Comparison of ENCODE assay signal across 17 cellular contexts in genomic region chrX:25427873-25428555, GRCh38.
DNase-seq lines count a peak whose midpoint lies in the region; ATAC-seq and TF ChIP-seq lines count a peak whose summit lies in the region.
"Had no signal": no experiment of that assay in that cellular context is flagged by ENCODE, and none has a peak within 500 bp of the region (broad histone marks: within the 10 kb centered on the region; RNA-seq: fewer than 3 reads in every experiment).

No MANE protein-coding gene starts in this region.

- intact Hi-C loops in Right ventricle myocardium inferior (cut with DNase I): no loop called here

- peaks cover 0 to 3% (median 2%) of the 10 kb centered on the region in 3 experiments; a peak in 4 of 7 replicates for H3K36me3 Mint-ChIP-seq in H9 (ENCODE audit: insufficient read depth in 1 of 3, low read depth in 3 of 3)
- H3K36me3 Mint-ChIP-seq: activated naive CD8-positive, alpha-beta T cell treated with anti-CD3 and anti-CD28 coated beads, Interleukin-2, amount 10 ng/mL, durations not matched to agents 7 days and 5 days; naive thymus-derived CD4-positive, alpha-beta T cell had no signal

- H2AK5ac ChIP-seq in H9 (ENCODE audit: insufficient read length, low read length): no peak overlapping the region

- H3K4ac ChIP-seq in H9 (ENCODE audit: low read depth, low read length): no peak overlapping the region

- WGBS in H9 (ENCODE audit: extremely low coverage, insufficient read length, low lambda C conversion rate): no CpG with 5 or more reads among the region's 10 CpGs

- H3K14ac ChIP-seq in H9 (ENCODE audit: insufficient read depth, low read length): no peak overlapping the region

- no peak overlapping the region for H4K91ac ChIP-seq in H9 (ENCODE audit: insufficient read length, low read depth, low read length)

- H3K27ac Mint-ChIP-seq in H9: no peak overlapping the region; a peak in 1 of 7 replicates
- H3K27ac Mint-ChIP-seq: activated naive CD8-positive, alpha-beta T cell treated with anti-CD3 and anti-CD28 coated beads, Interleukin-2, amount 10 ng/mL, durations not matched to agents 7 days and 5 days; activated T-cell treated with anti-CD3 and anti-CD28 coated beads, Interleukin-2, amount 50 U/mL, for 24 hours; B cell; naive thymus-derived CD4-positive, alpha-beta T cell had no signal

- no peak overlapping the region for H3K9ac ChIP-seq in H9 (ENCODE audit: extremely low read depth, insufficient read length, low read length)

- no peaks in the 10 kb centered on the region for H3K4me1 Mint-ChIP-seq in H9
- H3K4me1 Mint-ChIP-seq: activated naive CD8-positive, alpha-beta T cell treated with anti-CD3 and anti-CD28 coated beads, Interleukin-2, amount 10 ng/mL, durations not matched to agents 7 days and 5 days; B cell; naive thymus-derived CD4-positive, alpha-beta T cell had no signal

- no peaks in the 10 kb centered on the region for H3K36me3 ChIP-seq in GM06990 (ENCODE audit: control insufficient read depth, insufficient read depth, low read length)
- H3K36me3 ChIP-seq: esophagus muscularis mucosa, Peyer's patch had no signal

- no peak overlapping the region for H4K5ac ChIP-seq in H9 (ENCODE audit: insufficient read length, low read depth, low read length)

- no peak overlapping the region for H3K4me3 ChIP-seq in GM06990 (replicated peaks; ENCODE audit: low read depth, low read length)
- H3K4me3 ChIP-seq: esophagus muscularis mucosa, Peyer's patch, smooth muscle cell had no signal

- no peak overlapping the region for H4K8ac ChIP-seq in H9 (replicated peaks; ENCODE audit: insufficient read length, low read depth, low read length)

- H3K79me1 ChIP-seq in H9 (ENCODE audit: insufficient read depth, low read depth, low read length, poor library complexity, severe bottlenecking): no peaks in the 10 kb centered on the region

- no peak for ATAC-seq in GM21619 (IDR thresholded peaks at IDR 0.05; ENCODE audit: unreplicated experiment)
- ATAC-seq in Right ventricle myocardium inferior: no peak
- ATAC-seq: naive thymus-derived CD4-positive, alpha-beta T cell had no signal

- H2BK120ac ChIP-seq in H9 (ENCODE audit: low read depth, low read length, poor library complexity, severe bottlenecking): no peak overlapping the region

- H2AFZ ChIP-seq in H9 (ENCODE audit: low read length): no peak overlapping the region

- no peak overlapping the region for H3K18ac ChIP-seq in H9 (ENCODE audit: insufficient read length, low read depth, low read length)

- H3K27me3 ChIP-seq in GM06990 (replicated peaks; ENCODE audit: control insufficient read depth, insufficient read depth, low read length) (no peaks in the 10 kb centered on the region), H9 (ENCODE audit: insufficient read depth, low read length) (no peaks in the 10 kb centered on the region)
- H3K27me3 ChIP-seq: esophagus muscularis mucosa, Peyer's patch had no signal

- no peak overlapping the region for H2BK20ac ChIP-seq in H9 (ENCODE audit: low read depth, low read length, poor library complexity, severe bottlenecking)

- H3K23me2 ChIP-seq in H9 (ENCODE audit: insufficient read length, low read depth, low read length, poor library complexity, severe bottlenecking): no peaks in the 10 kb centered on the region

- H3K56ac ChIP-seq in H9 (ENCODE audit: insufficient read length, low read depth, low read length): no peak overlapping the region

- peaks cover 4% of the 10 kb centered on the region; the same call in 1 of the 2 replicates for H3K27me3 Mint-ChIP-seq in H9 (ENCODE audit: low read depth)
- H3K27me3 Mint-ChIP-seq: activated naive CD8-positive, alpha-beta T cell treated with anti-CD3 and anti-CD28 coated beads, Interleukin-2, amount 10 ng/mL, durations not matched to agents 7 days and 5 days; B cell; naive thymus-derived CD4-positive, alpha-beta T cell had no signal

- no peak overlapping the region for H3K4me2 ChIP-seq in H9 (ENCODE audit: insufficient read depth, insufficient read length, low read length)
- H3K4me2 ChIP-seq: smooth muscle cell had no signal

- peaks cover 14% of the 10 kb centered on the region for H3K9me3 ChIP-seq in H9 (ENCODE audit: control insufficient read depth, low read depth, low read length)
- H3K9me3 ChIP-seq: esophagus muscularis mucosa, Peyer's patch had no signal

- H2BK15ac ChIP-seq in H9 (ENCODE audit: low read depth, low read length): no peak overlapping the region

- no peak overlapping the region for H2BK12ac ChIP-seq in H9 (ENCODE audit: insufficient read length, low read depth, low read length)

- in situ Hi-C loops in SK-MEL-5 (cut with HindIII; ENCODE audit: low pct_unique_long_range_greater_than_20kb, low sequenced_read_pairs): no loop called here

- H3T11ph ChIP-seq in H9 (ENCODE audit: low read length): no peak overlapping the region

- no peaks in the 10 kb centered on the region for H4K20me1 ChIP-seq in H9 (ENCODE audit: control insufficient read depth, insufficient read depth, insufficient read length)

- H3K4me3 Mint-ChIP-seq in H9: no peak overlapping the region
- H3K4me3 Mint-ChIP-seq: activated naive CD8-positive, alpha-beta T cell treated with anti-CD3 and anti-CD28 coated beads, Interleukin-2, amount 10 ng/mL, durations not matched to agents 7 days and 5 days; activated T-cell treated with anti-CD3 and anti-CD28 coated beads, Interleukin-2, amount 50 U/mL, for 24 hours; B cell; naive thymus-derived CD4-positive, alpha-beta T cell had no signal

- TF ChIP-seq CTCF in GM06990 (IDR thresholded peaks at IDR 0.05; ENCODE audit: insufficient read depth, low read length, poor library complexity, severe bottlenecking) (peak; percentile 5), H9 (conservative IDR thresholded peaks at IDR 0.05) (peak; percentile 65)

- H3K79me2 ChIP-seq in H9 (ENCODE audit: insufficient read depth, low read length): no peaks in the 10 kb centered on the region

- peaks cover 58 to 79% of the 10 kb centered on the region in 2 experiments for H3K9me3 Mint-ChIP-seq in H9
- H3K9me3 Mint-ChIP-seq: activated naive CD8-positive, alpha-beta T cell treated with anti-CD3 and anti-CD28 coated beads, Interleukin-2, amount 10 ng/mL, durations not matched to agents 7 days and 5 days; activated T-cell treated with anti-CD3 and anti-CD28 coated beads, Interleukin-2, amount 50 U/mL, for 24 hours had no signal

- H3K4me1 ChIP-seq in H9 (ENCODE audit: insufficient read depth, low read length): no peaks in the 10 kb centered on the region
- H3K4me1 ChIP-seq: esophagus muscularis mucosa, Peyer's patch had no signal

- DNase-seq in GM06990 (ENCODE audit: extremely low read depth, insufficient read length): no peak
- DNase-seq in H9: peak; percentile 81
- peak; percentile 43 for DNase-seq in SK-MEL-5 (ENCODE audit: low read depth, low spot score)
- peak; percentile 27 for DNase-seq in iPS-NIHi7 (ENCODE audit: extremely low spot score)
- DNase-seq in 8988T: no peak
- no peak for DNase-seq in Right ventricle myocardium inferior (ENCODE audit: missing footprints)
- DNase-seq: activated CD4-positive, alpha-beta T cell treated with anti-CD3 and anti-CD28 coated beads, Interleukin-2, amount 50 U/mL, for 48 hours; activated naive CD8-positive, alpha-beta T cell treated with anti-CD3 and anti-CD28 coated beads, Interleukin-2, amount 10 ng/mL, durations not matched to agents 7 days and 5 days; activated T-cell treated with anti-CD3 and anti-CD28 coated beads, Interleukin-2, amount 50 U/mL, for 24 hours; naive thymus-derived CD4-positive, alpha-beta T cell; NCI-H187 treated with DMSO at 0.1 percent for 48 hours; NCI-H510A; Peyer's patch had no signal

- no peak overlapping the region for H3K23ac ChIP-seq in H9 (ENCODE audit: insufficient read length, low read depth, low read length)

- H2BK5ac ChIP-seq in H9 (ENCODE audit: insufficient read length, low read length): no peak overlapping the region

- no peak overlapping the region for H3K27ac ChIP-seq in H9 (ENCODE audit: insufficient read length, low read depth, low read length)
- H3K27ac ChIP-seq: esophagus muscularis mucosa, Peyer's patch had no signal

Comparison
In these comparisons a context has a peak if more than half of its experiments do, and no peak if none do; other contexts are left out.
1. DNase-seq: peak in H9 (single experiment), SK-MEL-5 (single experiment) and iPS-NIHi7 (single experiment); none in GM06990 (single experiment), 8988T (single experiment) and Right ventricle myocardium inferior (single experiment).